Comparison of ENCODE assay signal across 19 cellular contexts in the genomic region with DNA sequence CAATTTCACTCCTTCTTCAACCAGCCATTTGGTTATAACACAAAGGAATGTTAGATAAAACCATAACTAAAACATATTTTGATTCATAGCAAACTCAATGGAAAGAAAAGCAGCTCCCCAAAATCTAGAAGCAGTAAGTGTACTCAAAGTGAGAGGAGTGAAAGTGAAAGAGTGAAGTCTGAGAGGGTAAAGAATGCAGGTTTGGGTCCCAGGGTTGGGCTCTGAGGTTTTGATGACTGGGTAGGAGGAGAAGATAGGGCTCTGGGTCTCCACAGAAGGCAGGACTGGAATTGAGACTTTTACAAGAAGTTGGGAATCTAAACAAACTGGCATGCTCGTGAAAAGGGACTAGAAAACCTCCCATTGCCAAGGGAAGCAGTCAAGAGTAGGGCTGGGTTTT.
DNase-seq lines count a peak whose midpoint lies in the region; TF ChIP-seq lines count a peak whose summit lies in the region.
"Had no signal": no experiment of that assay in that cellular context is flagged by ENCODE, and none has a peak within 500 bp of the region (broad histone marks: within the 10 kb centered on the region; RNA-seq: fewer than 3 reads in every experiment).

No MANE protein-coding gene starts in this region.

- H3K9me3 Mint-ChIP-seq in activated T-helper 2 cell treated with anti-CD3 and anti-CD28 coated beads, Interferon-gamma antibody, Interleukin-2, Interleukin-4, amounts not matched to agents 10 μg/mL and 5 μg/mL and 100 μg/mL, durations not matched to agents 14 hours and 24 hours and 36 hours = no peaks in the 10 kb centered on the region

- H3K4me1 Mint-ChIP-seq in activated T-helper 2 cell treated with anti-CD3 and anti-CD28 coated beads, Interferon-gamma antibody, Interleukin-2, Interleukin-4, amounts not matched to agents 10 μg/mL and 5 μg/mL and 100 μg/mL, durations not matched to agents 14 hours and 24 hours and 36 hours (ENCODE audit: low read depth) = peaks cover 7% of the 10 kb centered on the region

- no peaks in the 10 kb centered on the region for H3F3A ChIP-seq in MM.1S (ENCODE audit: insufficient read depth, low read length)

- DNase-seq in stimulated activated CD4-positive, alpha-beta T cell treated with anti-CD3 and anti-CD28 coated beads, Interleukin-4, amount 100 ng/mL, for 24 hours = peak; percentile 14
- DNase-seq in stimulated activated CD4-positive, alpha-beta T cell treated with anti-CD3 and anti-CD28 coated beads, Interleukin-2, amount 100 ng/mL, for 48 hours = no peak
- DNase-seq in MM.1S = peak; percentile 50
- peak; percentile 27 for DNase-seq in activated T-helper 2 cell treated with anti-CD3 and anti-CD28 coated beads, Interferon-gamma antibody, Interleukin-2, Interleukin-4, amounts not matched to agents 10 μg/mL and 5 μg/mL and 100 μg/mL, durations not matched to agents 14 hours and 24 hours and 36 hours (ENCODE audit: low spot score)
- no peak for DNase-seq in NOMO-1 treated with dmso at 0.1 percent for 144 hours (lab: John Stamatoyannopoulos, UW; ENCODE audit: unreplicated experiment)
- DNase-seq in nucleus accumbens (lab: John Stamatoyannopoulos, UW) = no peak
- DNase-seq in NCI-H774 (lab: John Stamatoyannopoulos, UW) = no peak
- DNase-seq: aorta; BE2C; DMS 273 treated with DMSO at 0.1 percent for 48 hours; gastrocnemius medialis; GOT3; NCI-H1092 treated with DMSO at 0.1 percent for 48 hours; NCI-H2227 treated with DMSO at 0.1 percent for 48 hours; right cardiac atrium; stimulated activated naive CD4-positive, alpha-beta T cell; uterus had no signal

- peak overlapping the region; percentile 17 for H3K4me2 ChIP-seq in MM.1S (ENCODE audit: low read depth, low read length)

- H3K4me1 ChIP-seq in MM.1S (ENCODE audit: low read length) = no peaks in the 10 kb centered on the region
- H3K4me1 ChIP-seq: BE2C, gastrocnemius medialis, SJSA1, uterus had no signal

- no peak overlapping the region for H3K27ac ChIP-seq in MM.1S (ENCODE audit: low read length)
- H3K27ac ChIP-seq: gastrocnemius medialis, SJSA1, uterus had no signal

- no peak overlapping the region for H3K27ac Mint-ChIP-seq in activated T-helper 2 cell treated with anti-CD3 and anti-CD28 coated beads, Interferon-gamma antibody, Interleukin-2, Interleukin-4, amounts not matched to agents 10 μg/mL and 5 μg/mL and 100 μg/mL, durations not matched to agents 14 hours and 24 hours and 36 hours

- intact Hi-C loops in activated T-helper 2 cell treated with anti-CD3 and anti-CD28 coated beads, Interferon-gamma antibody, Interleukin-2, Interleukin-4, amounts not matched to agents 10 μg/mL and 5 μg/mL and 100 μg/mL, durations not matched to agents 14 hours and 24 hours and 36 hours (cut with micrococcal nuclease) = loop anchor here (2.0 to 5.0 kb wide), 2 partner anchors 100 to 125 kb away; no protein-coding TSS in a partner anchor

- H3K9me3 ChIP-seq in MM.1S (replicated peaks; ENCODE audit: insufficient read depth, low read length) = no peaks in the 10 kb centered on the region
- H3K9me3 ChIP-seq: BE2C, gastrocnemius medialis, uterus had no signal

- no peak overlapping the region for H3K4me3 ChIP-seq in MM.1S (ENCODE audit: low read length)
- H3K4me3 ChIP-seq: gastrocnemius medialis, lung, SJSA1, uterus had no signal

- H3K9ac ChIP-seq in MM.1S (ENCODE audit: low read length) = no peak overlapping the region

- H3K4me3 Mint-ChIP-seq in activated T-helper 2 cell treated with anti-CD3 and anti-CD28 coated beads, Interferon-gamma antibody, Interleukin-2, Interleukin-4, amounts not matched to agents 10 μg/mL and 5 μg/mL and 100 μg/mL, durations not matched to agents 14 hours and 24 hours and 36 hours (ENCODE audit: low read depth) = no peak overlapping the region

- no peak overlapping the region for H2AFZ ChIP-seq in MM.1S (ENCODE audit: low read length)

- no peaks in the 10 kb centered on the region for H3K36me3 ChIP-seq in MM.1S (replicated peaks; ENCODE audit: insufficient read depth, low read length)
- H3K36me3 ChIP-seq: BE2C, gastrocnemius medialis, SJSA1, uterus had no signal

- no peaks in the 10 kb centered on the region for H3K79me2 ChIP-seq in MM.1S (ENCODE audit: low read length)

- H4K20me1 ChIP-seq in MM.1S (ENCODE audit: insufficient read depth, low read length) = no peaks in the 10 kb centered on the region

- no peaks in the 10 kb centered on the region for H3K9me2 ChIP-seq in MM.1S (replicated peaks; ENCODE audit: insufficient read depth, low read length)

- H3K36me3 Mint-ChIP-seq in activated T-helper 2 cell treated with anti-CD3 and anti-CD28 coated beads, Interferon-gamma antibody, Interleukin-2, Interleukin-4, amounts not matched to agents 10 μg/mL and 5 μg/mL and 100 μg/mL, durations not matched to agents 14 hours and 24 hours and 36 hours (ENCODE audit: low read depth) = no peaks in the 10 kb centered on the region

- H3K27me3 ChIP-seq in MM.1S (replicated peaks; ENCODE audit: insufficient read depth, low read length) = no peaks in the 10 kb centered on the region
- H3K27me3 ChIP-seq: BE2C, gastrocnemius medialis, SJSA1, uterus had no signal

- peaks cover 7% of the 10 kb centered on the region for H3K27me3 Mint-ChIP-seq in activated T-helper 2 cell treated with anti-CD3 and anti-CD28 coated beads, Interferon-gamma antibody, Interleukin-2, Interleukin-4, amounts not matched to agents 10 μg/mL and 5 μg/mL and 100 μg/mL, durations not matched to agents 14 hours and 24 hours and 36 hours (ENCODE audit: low read depth)

- TF ChIP-seq CTCF in MM.1S (IDR thresholded peaks at IDR 0.05; ENCODE audit: low read length) = no peak

Comparison
In these comparisons a context has a peak if more than half of its experiments do, and no peak if none do; other contexts are left out.
1. DNase-seq: peak in stimulated activated CD4-positive, alpha-beta T cell treated with anti-CD3 and anti-CD28 coated beads, Interleukin-4, amount 100 ng/mL, for 24 hours (single experiment), MM.1S (single experiment) and activated T-helper 2 cell treated with anti-CD3 and anti-CD28 coated beads, Interferon-gamma antibody, Interleukin-2, Interleukin-4, amounts not matched to agents 10 μg/mL and 5 μg/mL and 100 μg/mL, durations not matched to agents 14 hours and 24 hours and 36 hours (single experiment); none in stimulated activated CD4-positive, alpha-beta T cell treated with anti-CD3 and anti-CD28 coated beads, Interleukin-2, amount 100 ng/mL, for 48 hours (0 of 2), NOMO-1 treated with dmso at 0.1 percent for 144 hours (single experiment), nucleus accumbens (0 of 56) and NCI-H774 (single experiment).